Comparison of ENCODE assay signal across 8 cellular contexts in the genomic region with DNA sequence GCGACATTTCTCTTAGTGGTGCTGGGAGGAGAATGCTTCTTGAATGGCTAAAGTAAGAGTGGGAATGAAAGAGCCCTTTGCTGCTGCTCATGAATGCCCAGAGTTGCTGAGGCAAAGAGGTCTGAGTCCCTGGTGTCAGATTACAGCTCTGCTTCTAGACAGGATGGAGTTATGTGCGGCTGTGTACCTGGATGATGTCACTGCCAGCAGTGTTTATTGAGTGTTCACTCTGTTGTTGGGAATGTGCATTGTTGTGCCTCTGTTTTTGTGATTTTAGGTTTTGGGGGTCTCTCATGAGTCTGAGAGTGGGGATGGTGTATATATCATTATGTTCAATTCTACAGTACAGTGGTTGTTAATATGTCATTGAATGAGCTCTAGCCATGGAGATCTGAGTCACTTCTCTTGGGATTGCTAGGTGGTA. TPM values are rescaled to one million over a fixed set of nuclear protein-coding genes. Genes with fewer than 3 reads are reported as not detected.
DNase-seq lines count a peak whose midpoint lies in the region; ATAC-seq, FAIRE-seq and TF ChIP-seq lines count a peak whose summit lies in the region.

No MANE protein-coding gene starts in this region.

- H3K36me3 ChIP-seq in Karpas-422 (ENCODE audit: insufficient read depth, low read length) = peaks cover 6% of the 10 kb centered on the region; the same call in 1 of the 2 replicates
- H3K36me3 ChIP-seq in MG63 = no peaks in the 10 kb centered on the region

- H3K9me3 ChIP-seq in Karpas-422 (ENCODE audit: low read length) = no peaks in the 10 kb centered on the region
- no peaks in the 10 kb centered on the region for H3K9me3 ChIP-seq in MG63

- H3K27ac ChIP-seq in Karpas-422 (ENCODE audit: low read length) = peak overlapping the region; percentile 74

- DNase-seq in DMS 273 (lab: John Stamatoyannopoulos, UW; ENCODE audit: unreplicated experiment) (peak; percentile 49), Karpas-422 (peak; percentile 74), activated B cell treated with CpG ODN at 0.5 μM for 24 hours (no peak), immature natural killer cell (peak in 1 of 3 donors; percentile 17), urothelium cell line (ENCODE audit: low spot score) (peak; percentile 71), MG63 (no peak), cardiac septum (ENCODE audit: low spot score) (no peak)

- intact Hi-C loops in activated B cell treated with CpG ODN at 0.5 μM for 24 hours (cut with micrococcal nuclease) (loop anchor here (5.0 kb wide), 4 partner anchors 67 to 1052 kb away; a partner anchor contains a TSS), cardiac septum (cut with DNase I) (loop anchor here (5.0 kb wide), 2 partner anchors 92 to 318 kb away; a partner anchor contains a TSS)

- H3K4me3 ChIP-seq in Karpas-422 (ENCODE audit: low read length) (peak overlapping the region; percentile 91), MG63 (no peak overlapping the region)

- H3K79me2 ChIP-seq in Karpas-422 (ENCODE audit: low read length) = peaks cover 72% of the 10 kb centered on the region

- peaks cover 36% of the 10 kb centered on the region for H3K36me3 Mint-ChIP-seq in activated B cell treated with CpG ODN at 0.5 μM for 24 hours (ENCODE audit: low read depth)
- H3K36me3 Mint-ChIP-seq in immature natural killer cell = no peaks in the 10 kb centered on the region

- no peak for TF ChIP-seq CTCF in activated B cell treated with CpG ODN at 0.5 μM for 24 hours (IDR thresholded peaks at IDR 0.05)

- H3K27me3 ChIP-seq in Karpas-422 (ENCODE audit: low read length) (no peaks in the 10 kb centered on the region), MG63 (no peaks in the 10 kb centered on the region)

- CTCF ChIA-PET in activated B cell treated with CpG ODN at 0.5 μM for 24 hours (lab: Charles Lee) = no interaction called here

- no peak for FAIRE-seq in urothelium cell line (lab: Jason Lieb, UNC)

- H3K9ac ChIP-seq in Karpas-422 (ENCODE audit: low read length) = peak overlapping the region; percentile 94

- H2AFZ ChIP-seq in Karpas-422 (ENCODE audit: low read length) = no peak overlapping the region

- H3K4me1 Mint-ChIP-seq in activated B cell treated with CpG ODN at 0.5 μM for 24 hours (peaks cover 61% of the 10 kb centered on the region), immature natural killer cell (peaks cover 70 to 79% of the 10 kb centered on the region in 2 donors)

- H3K27me3 Mint-ChIP-seq in activated B cell treated with CpG ODN at 0.5 μM for 24 hours = no peaks in the 10 kb centered on the region
- H3K27me3 Mint-ChIP-seq in immature natural killer cell (ENCODE audit: low read depth in 3 of 3) = peaks cover 10 to 17% (median 11%) of the 10 kb centered on the region in 3 donors

- peaks cover 64% of the 10 kb centered on the region for H3K4me1 ChIP-seq in Karpas-422 (ENCODE audit: low read length)

- H3K27ac Mint-ChIP-seq in activated B cell treated with CpG ODN at 0.5 μM for 24 hours = peak overlapping the region; percentile 14
- peak overlapping the region; percentile 17 to 98 (median 78) for H3K27ac Mint-ChIP-seq in immature natural killer cell

- peak overlapping the region; percentile 87 for H3K4me2 ChIP-seq in Karpas-422 (ENCODE audit: low read depth, low read length, poor library complexity, severe bottlenecking)

- H3K4me3 Mint-ChIP-seq in activated B cell treated with CpG ODN at 0.5 μM for 24 hours (peak overlapping the region; percentile 21), immature natural killer cell (peak overlapping the region; percentile 89 to 99 (median 95))

- POLR2A ChIA-PET in activated B cell treated with CpG ODN at 0.5 μM for 24 hours (lab: Charles Lee) = interaction anchor here (0.5 to 4.8 kb wide), 2 partner anchors 21 to 89 kb away, joined by 4 to 34 read pairs; a partner anchor contains a TSS

- no peak for ATAC-seq in activated B cell treated with CpG ODN at 0.5 μM for 24 hours (ENCODE audit: low read depth)
- no peak for ATAC-seq in GM18498 (IDR thresholded peaks at IDR 0.05; ENCODE audit: unreplicated experiment)

- H4K20me1 ChIP-seq in Karpas-422 (ENCODE audit: insufficient read depth, low read depth, low read length) = no peaks in the 10 kb centered on the region

- H3K9me3 Mint-ChIP-seq in activated B cell treated with CpG ODN at 0.5 μM for 24 hours = no peaks in the 10 kb centered on the region
- no peaks in the 10 kb centered on the region for H3K9me3 Mint-ChIP-seq in immature natural killer cell

- no peaks in the 10 kb centered on the region for H3K9me2 ChIP-seq in Karpas-422 (replicated peaks; ENCODE audit: insufficient read depth, low read length)

RNA-seq across cellular contexts. Expression of a gene that starts 2.7 kb away (rescaled TPM):
- total RNA-seq in Karpas-422 (2014; rRNA removed; shearing (Covaris generic); ENCODE audit: low replicate concordance) = 24.7 and 25.7 TPM in 2 replicates
- total RNA-seq in activated B cell treated with CpG ODN at 0.5 μM for 24 hours (16.8 and 17.0 TPM in 2 replicates), cardiac septum (4.9 TPM)
- 10 to 100 TPM in 2 of 3 donors, 1 to 10 TPM in 1; 5.8 to 15.4 (median 10.9) TPM for polyA plus RNA-seq in immature natural killer cell
- 0.46 and 2.2 TPM in 2 replicates for total RNA-seq in MG63 (2014; rRNA removed; shearing (Covaris generic); ENCODE audit: low replicate concordance)

Comparison
In these comparisons a context has a peak if more than half of its experiments do, and no peak if none do; other contexts are left out.
1. DNase-seq: peak in DMS 273 (single experiment), Karpas-422 (single experiment) and urothelium cell line (single experiment); none in activated B cell treated with CpG ODN at 0.5 μM for 24 hours (single experiment), MG63 (single experiment) and cardiac septum (single experiment).